ENCODE assay signal across 2 cellular contexts in the genomic region with DNA sequence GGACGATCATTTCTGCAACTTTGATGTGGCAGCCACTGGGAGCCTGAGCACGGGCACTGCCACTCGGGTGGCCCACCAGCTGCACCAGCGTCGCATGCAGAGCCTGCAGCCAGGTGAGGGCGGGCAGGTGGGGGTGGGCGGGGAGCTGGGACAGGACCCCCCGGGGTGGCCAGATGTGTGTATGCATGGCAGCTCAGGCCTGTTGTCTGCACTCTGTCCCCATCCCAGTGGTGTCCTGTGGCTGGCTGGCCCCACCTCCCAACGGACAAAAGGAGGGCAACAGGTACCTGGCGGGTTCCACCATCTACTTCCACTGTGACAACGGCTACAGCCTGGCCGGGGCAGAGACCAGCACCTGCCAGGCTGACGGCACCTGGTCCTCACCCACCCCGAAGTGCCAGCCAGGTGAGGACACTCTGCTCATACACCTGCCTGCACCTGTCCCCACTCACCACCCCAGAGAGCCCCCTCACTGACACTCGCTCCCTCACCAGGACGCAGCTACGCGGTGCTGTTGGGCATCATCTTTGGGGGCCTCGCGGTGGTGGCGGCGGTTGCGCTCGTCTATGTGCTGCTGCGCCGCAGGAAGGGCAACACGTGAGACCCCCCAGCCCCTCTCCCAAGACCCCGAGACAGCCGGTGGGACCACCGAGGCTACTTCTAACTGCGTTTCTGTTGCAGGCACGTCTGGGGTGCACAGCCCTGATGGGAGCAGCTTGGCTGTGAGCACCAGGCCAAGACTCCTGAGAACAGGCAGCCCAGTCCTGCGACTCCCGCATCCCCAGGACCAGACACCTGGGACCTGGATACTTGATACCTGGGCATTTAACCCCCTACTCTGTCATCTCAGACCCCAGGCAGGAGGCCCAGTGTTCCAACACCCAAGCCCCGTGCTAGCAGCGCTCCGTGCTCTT.
A peak's percentile ranks its signal among the peaks of the same experiment; 100 is the strongest.
TF ChIP-seq lines count a peak whose summit lies in the region.

No MANE protein-coding gene starts in this region.

TF ChIP-seq in HepG2, 621 proteins besides CTCF, POLR2A, EP300 and RAD21:
- TF ChIP-seq, protein P1, sequence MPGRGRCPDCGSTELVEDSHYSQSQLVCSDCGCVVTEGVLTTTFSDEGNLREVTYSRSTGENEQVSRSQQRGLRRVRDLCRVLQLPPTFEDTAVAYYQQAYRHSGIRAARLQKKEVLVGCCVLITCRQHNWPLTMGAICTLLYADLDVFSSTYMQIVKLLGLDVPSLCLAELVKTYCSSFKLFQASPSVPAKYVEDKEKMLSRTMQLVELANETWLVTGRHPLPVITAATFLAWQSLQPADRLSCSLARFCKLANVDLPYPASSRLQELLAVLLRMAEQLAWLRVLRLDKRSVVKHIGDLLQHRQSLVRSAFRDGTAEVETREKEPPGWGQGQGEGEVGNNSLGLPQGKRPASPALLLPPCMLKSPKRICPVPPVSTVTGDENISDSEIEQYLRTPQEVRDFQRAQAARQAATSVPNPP (CRISPR knock-in tag; IDR thresholded peaks at IDR 0.05): no peak
- TF ChIP-seq, protein P2, sequence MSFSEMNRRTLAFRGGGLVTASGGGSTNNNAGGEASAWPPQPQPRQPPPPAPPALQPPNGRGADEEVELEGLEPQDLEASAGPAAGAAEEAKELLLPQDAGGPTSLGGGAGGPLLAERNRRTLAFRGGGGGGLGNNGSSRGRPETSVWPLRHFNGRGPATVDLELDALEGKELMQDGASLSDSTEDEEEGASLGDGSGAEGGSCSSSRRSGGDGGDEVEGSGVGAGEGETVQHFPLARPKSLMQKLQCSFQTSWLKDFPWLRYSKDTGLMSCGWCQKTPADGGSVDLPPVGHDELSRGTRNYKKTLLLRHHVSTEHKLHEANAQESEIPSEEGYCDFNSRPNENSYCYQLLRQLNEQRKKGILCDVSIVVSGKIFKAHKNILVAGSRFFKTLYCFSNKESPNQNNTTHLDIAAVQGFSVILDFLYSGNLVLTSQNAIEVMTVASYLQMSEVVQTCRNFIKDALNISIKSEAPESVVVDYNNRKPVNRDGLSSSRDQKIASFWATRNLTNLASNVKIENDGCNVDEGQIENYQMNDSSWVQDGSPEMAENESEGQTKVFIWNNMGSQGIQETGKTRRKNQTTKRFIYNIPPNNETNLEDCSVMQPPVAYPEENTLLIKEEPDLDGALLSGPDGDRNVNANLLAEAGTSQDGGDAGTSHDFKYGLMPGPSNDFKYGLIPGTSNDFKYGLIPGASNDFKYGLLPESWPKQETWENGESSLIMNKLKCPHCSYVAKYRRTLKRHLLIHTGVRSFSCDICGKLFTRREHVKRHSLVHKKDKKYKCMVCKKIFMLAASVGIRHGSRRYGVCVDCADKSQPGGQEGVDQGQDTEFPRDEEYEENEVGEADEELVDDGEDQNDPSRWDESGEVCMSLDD (CRISPR knock-in tag; IDR thresholded peaks at IDR 0.05; ENCODE audit: borderline replicate concordance): no peak
- TF ChIP-seq ZNF83 (CRISPR knock-in tag; IDR thresholded peaks at IDR 0.05; ENCODE audit: borderline replicate concordance) (no peak), U2AF1 (optimal IDR thresholded peaks at IDR 0.05; ENCODE audit: low read depth, low read length) (no peak), RXRB (CRISPR knock-in tag; IDR thresholded peaks at IDR 0.05; ENCODE audit: borderline replicate concordance) (no peak), CBX1 (IDR thresholded peaks at IDR 0.05; ENCODE audit: low read depth) (no peak), ZNF124 (CRISPR knock-in tag; IDR thresholded peaks at IDR 0.05) (no peak), PHF20 (CRISPR knock-in tag; IDR thresholded peaks at IDR 0.05) (no peak), ZNF550 (CRISPR knock-in tag; IDR thresholded peaks at IDR 0.05; ENCODE audit: borderline replicate concordance) (no peak), NFRKB (IDR thresholded peaks at IDR 0.05) (no peak), ZNF790 (CRISPR knock-in tag; IDR thresholded peaks at IDR 0.05; ENCODE audit: borderline replicate concordance) (no peak), FOXC1 (CRISPR knock-in tag; IDR thresholded peaks at IDR 0.05; ENCODE audit: borderline replicate concordance) (no peak), PLRG1 (conservative IDR thresholded peaks at IDR 0.05) (no peak)
- TF ChIP-seq, protein P3, sequence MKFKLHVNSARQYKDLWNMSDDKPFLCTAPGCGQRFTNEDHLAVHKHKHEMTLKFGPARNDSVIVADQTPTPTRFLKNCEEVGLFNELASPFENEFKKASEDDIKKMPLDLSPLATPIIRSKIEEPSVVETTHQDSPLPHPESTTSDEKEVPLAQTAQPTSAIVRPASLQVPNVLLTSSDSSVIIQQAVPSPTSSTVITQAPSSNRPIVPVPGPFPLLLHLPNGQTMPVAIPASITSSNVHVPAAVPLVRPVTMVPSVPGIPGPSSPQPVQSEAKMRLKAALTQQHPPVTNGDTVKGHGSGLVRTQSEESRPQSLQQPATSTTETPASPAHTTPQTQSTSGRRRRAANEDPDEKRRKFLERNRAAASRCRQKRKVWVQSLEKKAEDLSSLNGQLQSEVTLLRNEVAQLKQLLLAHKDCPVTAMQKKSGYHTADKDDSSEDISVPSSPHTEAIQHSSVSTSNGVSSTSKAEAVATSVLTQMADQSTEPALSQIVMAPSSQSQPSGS (CRISPR knock-in tag; IDR thresholded peaks at IDR 0.05): no peak
- TF ChIP-seq, protein P4, sequence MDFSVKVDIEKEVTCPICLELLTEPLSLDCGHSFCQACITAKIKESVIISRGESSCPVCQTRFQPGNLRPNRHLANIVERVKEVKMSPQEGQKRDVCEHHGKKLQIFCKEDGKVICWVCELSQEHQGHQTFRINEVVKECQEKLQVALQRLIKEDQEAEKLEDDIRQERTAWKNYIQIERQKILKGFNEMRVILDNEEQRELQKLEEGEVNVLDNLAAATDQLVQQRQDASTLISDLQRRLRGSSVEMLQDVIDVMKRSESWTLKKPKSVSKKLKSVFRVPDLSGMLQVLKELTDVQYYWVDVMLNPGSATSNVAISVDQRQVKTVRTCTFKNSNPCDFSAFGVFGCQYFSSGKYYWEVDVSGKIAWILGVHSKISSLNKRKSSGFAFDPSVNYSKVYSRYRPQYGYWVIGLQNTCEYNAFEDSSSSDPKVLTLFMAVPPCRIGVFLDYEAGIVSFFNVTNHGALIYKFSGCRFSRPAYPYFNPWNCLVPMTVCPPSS (IDR thresholded peaks at IDR 0.05): no peak
- TF ChIP-seq, protein P5, sequence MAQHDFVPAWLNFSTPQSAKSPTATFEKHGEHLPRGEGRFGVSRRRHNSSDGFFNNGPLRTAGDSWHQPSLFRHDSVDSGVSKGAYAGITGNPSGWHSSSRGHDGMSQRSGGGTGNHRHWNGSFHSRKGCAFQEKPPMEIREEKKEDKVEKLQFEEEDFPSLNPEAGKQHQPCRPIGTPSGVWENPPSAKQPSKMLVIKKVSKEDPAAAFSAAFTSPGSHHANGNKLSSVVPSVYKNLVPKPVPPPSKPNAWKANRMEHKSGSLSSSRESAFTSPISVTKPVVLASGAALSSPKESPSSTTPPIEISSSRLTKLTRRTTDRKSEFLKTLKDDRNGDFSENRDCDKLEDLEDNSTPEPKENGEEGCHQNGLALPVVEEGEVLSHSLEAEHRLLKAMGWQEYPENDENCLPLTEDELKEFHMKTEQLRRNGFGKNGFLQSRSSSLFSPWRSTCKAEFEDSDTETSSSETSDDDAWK (CRISPR knock-in tag; IDR thresholded peaks at IDR 0.05): no peak
- TF ChIP-seq, protein P6, sequence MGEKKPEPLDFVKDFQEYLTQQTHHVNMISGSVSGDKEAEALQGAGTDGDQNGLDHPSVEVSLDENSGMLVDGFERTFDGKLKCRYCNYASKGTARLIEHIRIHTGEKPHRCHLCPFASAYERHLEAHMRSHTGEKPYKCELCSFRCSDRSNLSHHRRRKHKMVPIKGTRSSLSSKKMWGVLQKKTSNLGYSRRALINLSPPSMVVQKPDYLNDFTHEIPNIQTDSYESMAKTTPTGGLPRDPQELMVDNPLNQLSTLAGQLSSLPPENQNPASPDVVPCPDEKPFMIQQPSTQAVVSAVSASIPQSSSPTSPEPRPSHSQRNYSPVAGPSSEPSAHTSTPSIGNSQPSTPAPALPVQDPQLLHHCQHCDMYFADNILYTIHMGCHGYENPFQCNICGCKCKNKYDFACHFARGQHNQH (CRISPR knock-in tag; IDR thresholded peaks at IDR 0.05): no peak
TF ChIP-seq in HepG2: peak in this region for 0.

TF ChIP-seq in HEK293, 187 proteins besides CTCF, POLR2A, EP300 and RAD21:
- TF ChIP-seq, protein P7, sequence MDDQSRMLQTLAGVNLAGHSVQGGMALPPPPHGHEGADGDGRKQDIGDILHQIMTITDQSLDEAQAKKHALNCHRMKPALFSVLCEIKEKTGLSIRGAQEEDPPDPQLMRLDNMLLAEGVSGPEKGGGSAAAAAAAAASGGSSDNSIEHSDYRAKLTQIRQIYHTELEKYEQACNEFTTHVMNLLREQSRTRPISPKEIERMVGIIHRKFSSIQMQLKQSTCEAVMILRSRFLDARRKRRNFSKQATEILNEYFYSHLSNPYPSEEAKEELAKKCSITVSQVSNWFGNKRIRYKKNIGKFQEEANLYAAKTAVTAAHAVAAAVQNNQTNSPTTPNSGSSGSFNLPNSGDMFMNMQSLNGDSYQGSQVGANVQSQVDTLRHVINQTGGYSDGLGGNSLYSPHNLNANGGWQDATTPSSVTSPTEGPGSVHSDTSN (CRISPR knock-in tag; IDR thresholded peaks at IDR 0.05): no peak
- peak; percentile 86 for TF ChIP-seq SCRT2 (tag by site-specific recombination; IDR thresholded peaks at IDR 0.05)
